In the genomic region with DNA sequence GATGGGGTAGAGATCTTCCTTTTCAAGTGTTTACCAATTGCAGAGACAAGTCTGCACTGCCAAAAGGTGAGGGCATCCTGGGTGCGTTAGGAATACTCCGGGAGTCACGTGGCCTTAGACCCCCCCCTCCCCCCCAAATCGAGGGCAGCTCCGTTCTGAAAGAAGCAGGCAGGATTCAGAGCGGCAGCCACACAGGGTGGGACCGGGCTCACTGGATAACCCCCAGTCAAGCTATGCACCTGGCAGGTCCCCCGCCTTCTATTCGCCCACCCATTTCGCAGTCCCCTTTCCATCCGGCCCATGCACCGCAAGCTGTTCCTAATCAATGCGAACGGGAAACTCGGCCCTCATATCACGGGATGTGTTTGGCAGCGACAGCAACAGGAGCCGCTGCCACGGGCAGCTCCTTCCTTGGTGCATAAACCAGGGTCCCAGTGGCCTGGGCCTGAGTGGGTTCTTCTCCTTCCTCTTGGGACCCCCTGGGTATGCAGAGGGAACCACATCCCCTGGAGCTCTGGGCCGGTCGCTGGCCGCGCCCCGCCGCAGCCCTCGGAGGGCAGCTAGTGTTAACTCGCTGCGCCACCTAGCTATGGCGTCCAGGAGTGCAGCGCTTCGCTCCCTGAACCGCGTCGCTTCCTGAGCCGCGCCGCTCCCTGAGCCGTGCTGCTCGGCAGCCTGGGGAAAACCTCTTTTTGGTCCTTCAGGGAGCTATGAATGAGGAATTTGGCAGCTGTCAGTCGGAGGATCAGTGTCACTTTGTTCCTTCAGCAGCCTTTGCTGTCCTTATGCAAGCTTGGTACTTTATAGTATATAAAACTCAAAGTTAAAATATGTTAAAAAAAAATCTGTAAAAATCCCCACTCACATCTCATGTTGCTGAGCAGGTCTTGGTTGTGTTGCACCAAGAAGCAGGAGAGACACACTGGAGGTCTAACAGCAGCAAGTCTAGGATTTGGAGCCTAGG, we compare ENCODE assay signal across 1 cellular context.
A peak's percentile ranks its signal among the peaks of the same experiment; 100 is the strongest.
TF ChIP-seq lines count a peak whose summit lies in the region.

No MANE protein-coding gene starts in this region.

TF ChIP-seq in A549, 52 proteins besides CTCF, POLR2A, EP300 and RAD21 (continued from another document):
- TF ChIP-seq, protein P1, sequence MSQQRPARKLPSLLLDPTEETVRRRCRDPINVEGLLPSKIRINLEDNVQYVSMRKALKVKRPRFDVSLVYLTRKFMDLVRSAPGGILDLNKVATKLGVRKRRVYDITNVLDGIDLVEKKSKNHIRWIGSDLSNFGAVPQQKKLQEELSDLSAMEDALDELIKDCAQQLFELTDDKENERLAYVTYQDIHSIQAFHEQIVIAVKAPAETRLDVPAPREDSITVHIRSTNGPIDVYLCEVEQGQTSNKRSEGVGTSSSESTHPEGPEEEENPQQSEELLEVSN (IDR thresholded peaks at IDR 0.05; ENCODE audit: borderline replicate concordance, low read depth), result no peak
- TF ChIP-seq RCOR1 (IDR thresholded peaks at IDR 0.05; ENCODE audit: low read depth, low read length) (no peak), SMC3 (IDR thresholded peaks at IDR 0.05) (peak; percentile 79)
- TF ChIP-seq, protein P2, sequence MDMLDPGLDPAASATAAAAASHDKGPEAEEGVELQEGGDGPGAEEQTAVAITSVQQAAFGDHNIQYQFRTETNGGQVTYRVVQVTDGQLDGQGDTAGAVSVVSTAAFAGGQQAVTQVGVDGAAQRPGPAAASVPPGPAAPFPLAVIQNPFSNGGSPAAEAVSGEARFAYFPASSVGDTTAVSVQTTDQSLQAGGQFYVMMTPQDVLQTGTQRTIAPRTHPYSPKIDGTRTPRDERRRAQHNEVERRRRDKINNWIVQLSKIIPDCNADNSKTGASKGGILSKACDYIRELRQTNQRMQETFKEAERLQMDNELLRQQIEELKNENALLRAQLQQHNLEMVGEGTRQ (IDR thresholded peaks at IDR 0.05), result peak; percentile 62
- TF ChIP-seq, protein P3, sequence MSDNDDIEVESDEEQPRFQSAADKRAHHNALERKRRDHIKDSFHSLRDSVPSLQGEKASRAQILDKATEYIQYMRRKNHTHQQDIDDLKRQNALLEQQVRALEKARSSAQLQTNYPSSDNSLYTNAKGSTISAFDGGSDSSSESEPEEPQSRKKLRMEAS (IDR thresholded peaks at IDR 0.05), result peak; percentile 38; the same call in 1 of the 2 replicates
